29 cellular contexts compared by ENCODE assay signal in the genomic region with DNA sequence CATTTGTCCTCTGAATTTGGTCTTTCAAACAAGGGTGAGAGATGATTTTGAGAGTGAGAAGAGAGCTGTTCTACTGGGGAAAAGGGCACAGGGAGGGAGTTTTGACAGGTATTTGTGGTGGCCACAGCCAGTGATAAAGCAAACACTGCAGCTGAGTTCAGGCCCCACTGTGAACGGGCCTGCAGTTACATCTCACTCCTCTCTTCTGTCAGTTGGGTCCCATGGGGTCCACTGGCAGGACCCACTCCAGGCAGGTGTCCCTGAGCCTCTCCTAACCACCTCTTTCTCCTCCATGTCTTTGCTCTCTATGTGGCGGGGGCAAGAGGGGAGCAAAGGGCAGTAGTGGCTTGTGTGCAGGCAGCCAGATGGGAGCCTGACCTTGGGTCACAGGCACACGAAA.
"Had no signal": no experiment of that assay in that cellular context is flagged by ENCODE, and none has a peak within 500 bp of the region (broad histone marks: within the 10 kb centered on the region; RNA-seq: fewer than 3 reads in every experiment).

No MANE protein-coding gene starts in this region.

- H3K36me3 Mint-ChIP-seq: activated naive CD4-positive, alpha-beta T cell treated with anti-CD3 and anti-CD28 coated beads, Interleukin-2, amount 50 U/mL, for 24 hours; activated naive CD8-positive, alpha-beta T cell treated with anti-CD3 and anti-CD28 coated beads for 36 hours; WTC11 had no signal

- H3K36me3 ChIP-seq: adrenal gland, ascending aorta, breast epithelium, cardiac muscle cell, colonic mucosa, esophagus muscularis mucosa, gastrocnemius medialis, heart left ventricle had no signal

- H3K27me3 ChIP-seq: adrenal gland, ascending aorta, breast epithelium, cardiac muscle cell, colonic mucosa, esophagus muscularis mucosa, foreskin keratinocyte, gastrocnemius medialis, heart left ventricle had no signal

- H3K4me3 ChIP-seq: adrenal gland, ascending aorta, breast epithelium, cardiac muscle cell, colonic mucosa, esophagus muscularis mucosa, gastrocnemius medialis, heart left ventricle had no signal

- H3K4me3 Mint-ChIP-seq: activated CD4-positive, alpha-beta memory T cell treated with anti-CD3 and anti-CD28 coated beads, Interleukin-2, amount 10 ng/mL, durations not matched to agents 7 days and 5 days; activated CD4-positive, alpha-beta T cell treated with anti-CD3 and anti-CD28 coated beads, Interleukin-2, amount 10 ng/mL, durations not matched to agents 7 days and 5 days; activated naive CD4-positive, alpha-beta T cell treated with anti-CD3 and anti-CD28 coated beads for 36 hours; activated naive CD4-positive, alpha-beta T cell treated with anti-CD3 and anti-CD28 coated beads, Interleukin-2, amount 50 U/mL, for 24 hours; activated naive CD8-positive, alpha-beta T cell treated with anti-CD3 and anti-CD28 coated beads for 36 hours; activated naive CD8-positive, alpha-beta T cell treated with anti-CD3 and anti-CD28 coated beads, Interleukin-2, amount 50 U/mL, for 24 hours; activated T-cell treated with anti-CD3 and anti-CD28 coated beads, Interleukin-2, amount 50 U/mL, for 24 hours; activated T-helper 17 cell treated with anti-CD3 and anti-CD28 coated beads, Interleukin-2, amount 50 U/mL, for 72 hours; brain; WTC11 had no signal

- H3K9me3 ChIP-seq: adrenal gland, colonic mucosa, esophagus muscularis mucosa, gastrocnemius medialis had no signal

- H3K4me1 ChIP-seq: adrenal gland, ascending aorta, breast epithelium, colonic mucosa, esophagus muscularis mucosa, foreskin keratinocyte, gastrocnemius medialis, heart left ventricle had no signal

- H3K9me3 Mint-ChIP-seq: activated CD4-positive, alpha-beta memory T cell treated with anti-CD3 and anti-CD28 coated beads, Interleukin-2, amount 10 ng/mL, durations not matched to agents 7 days and 5 days; activated CD4-positive, alpha-beta T cell treated with anti-CD3 and anti-CD28 coated beads, Interleukin-2, amount 10 ng/mL, durations not matched to agents 7 days and 5 days; activated naive CD4-positive, alpha-beta T cell treated with anti-CD3 and anti-CD28 coated beads, Interleukin-2, amount 50 U/mL, for 24 hours; activated T-helper 17 cell treated with anti-CD3 and anti-CD28 coated beads, Interleukin-2, amount 50 U/mL, for 72 hours had no signal

- H3K27ac ChIP-seq: adrenal gland, ascending aorta, breast epithelium, cardiac muscle cell, colonic mucosa, esophagus muscularis mucosa, foreskin keratinocyte, gastrocnemius medialis, heart left ventricle had no signal

- H3K4me1 Mint-ChIP-seq: activated CD4-positive, alpha-beta memory T cell treated with anti-CD3 and anti-CD28 coated beads, Interleukin-2, amount 10 ng/mL, durations not matched to agents 7 days and 5 days; activated CD4-positive, alpha-beta T cell treated with anti-CD3 and anti-CD28 coated beads, Interleukin-2, amount 10 ng/mL, durations not matched to agents 7 days and 5 days; activated naive CD4-positive, alpha-beta T cell treated with anti-CD3 and anti-CD28 coated beads, Interleukin-2, amount 50 U/mL, for 24 hours; activated naive CD8-positive, alpha-beta T cell treated with anti-CD3 and anti-CD28 coated beads for 36 hours; activated naive CD8-positive, alpha-beta T cell treated with anti-CD3 and anti-CD28 coated beads, Interleukin-2, amount 50 U/mL, for 24 hours; activated T-helper 17 cell treated with anti-CD3 and anti-CD28 coated beads, Interleukin-2, amount 50 U/mL, for 72 hours; brain had no signal

- ATAC-seq: activated naive CD8-positive, alpha-beta T cell treated with anti-CD3 and anti-CD28 coated beads, Interleukin-2, amount 50 U/mL, for 24 hours; activated T-helper 17 cell treated with anti-CD3 and anti-CD28 coated beads, Interleukin-2, amount 50 U/mL, for 72 hours; gastrocnemius medialis; heart left ventricle; WTC11 had no signal

- DNase-seq: activated CD4-positive, alpha-beta memory T cell treated with anti-CD3 and anti-CD28 coated beads, Interleukin-2, amount 10 ng/mL, durations not matched to agents 7 days and 5 days; activated CD4-positive, alpha-beta T cell treated with anti-CD3 and anti-CD28 coated beads for 1 hour; activated CD4-positive, alpha-beta T cell treated with anti-CD3 and anti-CD28 coated beads for 4 hours; activated CD4-positive, alpha-beta T cell treated with anti-CD3 and anti-CD28 coated beads, Interleukin-2, amount 10 ng/mL, durations not matched to agents 7 days and 5 days; activated CD4-positive, alpha-beta T cell treated with anti-CD3 and anti-CD28 coated beads, Interleukin-2, amount 50 U/mL, for 4 hours; activated CD8-positive, alpha-beta memory T cell treated with anti-CD3 and anti-CD28 coated beads, Interleukin-2, amount 50 U/mL, for 48 hours; activated effector memory CD4-positive, alpha-beta T cell treated with anti-CD3 and anti-CD28 coated beads, Interleukin-2, amount 50 U/mL, for 16 hours; activated naive CD8-positive, alpha-beta T cell treated with anti-CD3 and anti-CD28 coated beads for 36 hours; activated naive CD8-positive, alpha-beta T cell treated with anti-CD3 and anti-CD28 coated beads, Interleukin-2, amount 50 U/mL, for 24 hours; activated T-cell treated with anti-CD3 and anti-CD28 coated beads for 4 hours; activated T-cell treated with anti-CD3 and anti-CD28 coated beads, Interleukin-2, amount 50 U/mL, for 24 hours; central memory CD4-positive, alpha-beta T cell; cerebellar nuclear complex; colonic mucosa; effector memory CD4-positive, alpha-beta T cell; gastrocnemius medialis; glutamatergic neuron; heart left ventricle had no signal

- H3K27ac Mint-ChIP-seq: activated CD4-positive, alpha-beta memory T cell treated with anti-CD3 and anti-CD28 coated beads, Interleukin-2, amount 10 ng/mL, durations not matched to agents 7 days and 5 days; activated CD4-positive, alpha-beta T cell treated with anti-CD3 and anti-CD28 coated beads, Interleukin-2, amount 10 ng/mL, durations not matched to agents 7 days and 5 days; activated naive CD4-positive, alpha-beta T cell treated with anti-CD3 and anti-CD28 coated beads for 36 hours; activated naive CD4-positive, alpha-beta T cell treated with anti-CD3 and anti-CD28 coated beads, Interleukin-2, amount 50 U/mL, for 24 hours; activated naive CD8-positive, alpha-beta T cell treated with anti-CD3 and anti-CD28 coated beads for 36 hours; activated naive CD8-positive, alpha-beta T cell treated with anti-CD3 and anti-CD28 coated beads, Interleukin-2, amount 50 U/mL, for 24 hours; activated T-cell treated with anti-CD3 and anti-CD28 coated beads, Interleukin-2, amount 50 U/mL, for 24 hours; activated T-helper 17 cell treated with anti-CD3 and anti-CD28 coated beads, Interleukin-2, amount 50 U/mL, for 72 hours; brain; WTC11 had no signal
